In genomic region chr3:11405323-11405722, GRCh38 we compare ENCODE assay signal across 4 cellular contexts.
TF ChIP-seq lines count a peak whose summit lies in the region.

No MANE protein-coding gene starts in this region.

TF ChIP-seq in HepG2, 621 proteins besides CTCF, POLR2A, EP300 and RAD21 (continues in another document):
- TF ChIP-seq, protein P1, sequence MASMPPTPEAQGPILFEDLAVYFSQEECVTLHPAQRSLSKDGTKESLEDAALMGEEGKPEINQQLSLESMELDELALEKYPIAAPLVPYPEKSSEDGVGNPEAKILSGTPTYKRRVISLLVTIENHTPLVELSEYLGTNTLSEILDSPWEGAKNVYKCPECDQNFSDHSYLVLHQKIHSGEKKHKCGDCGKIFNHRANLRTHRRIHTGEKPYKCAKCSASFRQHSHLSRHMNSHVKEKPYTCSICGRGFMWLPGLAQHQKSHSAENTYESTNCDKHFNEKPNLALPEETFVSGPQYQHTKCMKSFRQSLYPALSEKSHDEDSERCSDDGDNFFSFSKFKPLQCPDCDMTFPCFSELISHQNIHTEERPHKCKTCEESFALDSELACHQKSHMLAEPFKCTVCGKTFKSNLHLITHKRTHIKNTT (CRISPR knock-in tag; IDR thresholded peaks at IDR 0.05), result no peak
- TF ChIP-seq TRIM24 (CRISPR knock-in tag; IDR thresholded peaks at IDR 0.05) (no peak), SRF (IDR thresholded peaks at IDR 0.05; ENCODE audit: low read depth, low read length) (no peak), ZNF354B (CRISPR knock-in tag; IDR thresholded peaks at IDR 0.05) (no peak), MAFK (conservative IDR thresholded peaks at IDR 0.05 in 1 of 2, IDR thresholded peaks at IDR 0.05 in 1 of 2; ENCODE audit: low read length in 2 of 2) (peak; percentile 49 to 79), MAFG (CRISPR knock-in tag; IDR thresholded peaks at IDR 0.05) (no peak), MAFF (IDR thresholded peaks at IDR 0.05; ENCODE audit: low read depth, low read length) (peak; percentile 57; the same call in 1 of the 2 replicates)
- TF ChIP-seq, protein P2, sequence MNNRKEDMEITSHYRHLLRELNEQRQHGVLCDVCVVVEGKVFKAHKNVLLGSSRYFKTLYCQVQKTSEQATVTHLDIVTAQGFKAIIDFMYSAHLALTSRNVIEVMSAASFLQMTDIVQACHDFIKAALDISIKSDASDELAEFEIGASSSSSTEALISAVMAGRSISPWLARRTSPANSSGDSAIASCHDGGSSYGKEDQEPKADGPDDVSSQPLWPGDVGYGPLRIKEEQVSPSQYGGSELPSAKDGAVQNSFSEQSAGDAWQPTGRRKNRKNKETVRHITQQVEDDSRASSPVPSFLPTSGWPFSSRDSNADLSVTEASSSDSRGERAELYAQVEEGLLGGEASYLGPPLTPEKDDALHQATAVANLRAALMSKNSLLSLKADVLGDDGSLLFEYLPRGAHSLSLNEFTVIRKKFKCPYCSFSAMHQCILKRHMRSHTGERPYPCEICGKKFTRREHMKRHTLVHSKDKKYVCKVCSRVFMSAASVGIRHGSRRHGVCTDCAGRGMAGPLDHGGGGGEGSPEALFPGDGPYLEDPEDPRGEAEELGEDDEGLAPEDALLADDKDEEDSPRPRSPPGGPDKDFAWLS (CRISPR knock-in tag; IDR thresholded peaks at IDR 0.05; ENCODE audit: borderline replicate concordance), result no peak

TF ChIP-seq in A549, 52 proteins besides CTCF, POLR2A, EP300 and RAD21:
- TF ChIP-seq MAFK (IDR thresholded peaks at IDR 0.05; ENCODE audit: partially characterized antibody) (peak; percentile 57), KDM5A (IDR thresholded peaks at IDR 0.05) (no peak)
- TF ChIP-seq, protein P3, sequence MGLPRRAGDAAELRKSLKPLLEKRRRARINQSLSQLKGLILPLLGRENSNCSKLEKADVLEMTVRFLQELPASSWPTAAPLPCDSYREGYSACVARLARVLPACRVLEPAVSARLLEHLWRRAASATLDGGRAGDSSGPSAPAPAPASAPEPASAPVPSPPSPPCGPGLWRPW (IDR thresholded peaks at IDR 0.05), result no peak
TF ChIP-seq in A549: peak in this region for 1.

TF ChIP-seq in IMR-90, 13 proteins besides CTCF, POLR2A, EP300 and RAD21:
- TF ChIP-seq BHLHE40 (IDR thresholded peaks at IDR 0.05; ENCODE audit: low read depth, low read length), result no peak
- TF ChIP-seq MAFK (IDR thresholded peaks at IDR 0.05; ENCODE audit: low read depth, low read length), result peak; percentile 57

TF ChIP-seq in K562, 482 proteins besides CTCF, POLR2A, EP300 and RAD21:
- TF ChIP-seq C11orf30 (IDR thresholded peaks at IDR 0.05; ENCODE audit: low read depth) (peak; percentile 30; the same call in 1 of the 2 replicates), SIRT6 (IDR thresholded peaks at IDR 0.05; ENCODE audit: low read depth, low read length) (no peak), SRSF7 (optimal IDR thresholded peaks at IDR 0.05; ENCODE audit: low read depth, low read length) (no peak), ZNF316 (IDR thresholded peaks at IDR 0.05) (peak; percentile 71)
TF ChIP-seq in K562: peak in this region for 2.
